In the genomic region with DNA sequence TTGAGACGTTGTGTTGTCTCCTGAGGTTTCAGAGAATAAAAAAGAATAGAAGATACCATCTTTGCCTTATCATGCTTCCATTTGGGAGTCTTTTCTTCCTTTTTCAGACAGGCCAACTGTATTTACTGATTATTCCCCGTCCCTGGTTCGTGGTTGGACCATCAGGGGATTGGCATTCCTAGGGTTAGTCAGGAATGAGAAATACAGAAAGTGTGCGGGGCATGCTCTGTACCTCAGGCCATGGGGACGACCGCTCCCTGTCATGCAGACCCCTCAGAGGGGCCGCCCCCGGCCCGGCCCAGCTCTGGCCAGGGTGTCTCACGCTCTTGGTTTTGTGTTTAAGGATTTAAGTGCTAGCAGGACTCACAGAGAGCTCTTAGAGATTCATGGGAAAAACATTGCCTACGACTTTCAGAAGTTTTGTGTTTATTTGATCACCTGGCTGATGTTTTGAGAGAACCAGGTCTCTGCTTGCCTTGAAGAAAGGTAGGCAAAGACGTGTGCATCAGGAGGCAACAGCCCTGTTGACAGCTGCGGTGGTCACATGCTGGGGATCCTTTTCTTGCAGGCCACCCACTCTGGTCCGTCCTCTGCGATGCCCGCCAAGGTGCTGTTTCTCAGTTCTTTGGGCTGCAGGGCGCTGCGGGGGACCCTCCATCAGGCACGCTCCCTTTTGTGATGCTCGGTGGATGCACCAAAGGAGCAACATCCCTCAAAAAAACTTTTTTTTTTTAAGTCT, we compare ENCODE assay signal across 34 cellular contexts.
"Had no signal": no experiment of that assay in that cellular context is flagged by ENCODE, and none has a peak within 500 bp of the region (broad histone marks: within the 10 kb centered on the region; RNA-seq: fewer than 3 reads in every experiment).

No MANE protein-coding gene starts in this region.

- H3K9ac ChIP-seq: SK-N-SH had no signal

- H3K36me3 Mint-ChIP-seq: activated naive CD8-positive, alpha-beta T cell treated with anti-CD3 and anti-CD28 coated beads for 36 hours had no signal

- H3K4me2 ChIP-seq: SK-N-SH had no signal

- ATAC-seq: activated CD4-positive, alpha-beta T cell treated with anti-CD3 and anti-CD28 coated beads for 36 hours; activated CD4-positive, CD25-positive, alpha-beta regulatory T cell treated with anti-CD3 and anti-CD28 coated beads, Interleukin-2, amount 50 U/mL, for 24 hours; activated CD8-positive, alpha-beta T cell treated with anti-CD3 and anti-CD28 coated beads, Interleukin-2, amount 10 ng/mL, durations not matched to agents 7 days and 5 days; activated T-cell treated with anti-CD3 and anti-CD28 coated beads, Interleukin-2, amount 50 U/mL, for 72 hours; activated T-helper 17 cell treated with anti-CD3 and anti-CD28 coated beads, Interleukin-2, amount 50 U/mL, for 72 hours; body of pancreas; PC-3 had no signal

- H3K4me3 ChIP-seq: body of pancreas, breast epithelium, Peyer's patch, SJSA1 had no signal

- H3K9me3 Mint-ChIP-seq: activated CD4-positive, alpha-beta T cell treated with anti-CD3 and anti-CD28 coated beads, Interleukin-2, amount 10 ng/mL, durations not matched to agents 7 days and 5 days; activated naive CD8-positive, alpha-beta T cell treated with anti-CD3 and anti-CD28 coated beads for 36 hours; activated T-cell treated with anti-CD3 and anti-CD28 coated beads, Interleukin-2, amount 50 U/mL, for 72 hours; activated T-helper 17 cell treated with anti-CD3 and anti-CD28 coated beads, Interleukin-2, amount 50 U/mL, for 72 hours; T-helper 1 cell treated with Interleukin-12 subunit alpha and Interleukin-12 subunit beta and Interleukin-4 antibody, amounts not matched to agents 30 μg/mL and 1 μg/mL, for 36 hours; T-helper 2 cell treated with Interferon-gamma antibody and Interleukin-4, amounts not matched to agents 5 μg/mL and 100 μg/mL, for 36 hours had no signal

- H3K27ac ChIP-seq: body of pancreas, breast epithelium, Peyer's patch, SJSA1 had no signal

- H3K4me1 ChIP-seq: body of pancreas, breast epithelium, Peyer's patch, SJSA1 had no signal

- FAIRE-seq: TTC549 had no signal

- H3K27ac Mint-ChIP-seq: activated CD4-positive, alpha-beta T cell treated with anti-CD3 and anti-CD28 coated beads for 36 hours; activated CD4-positive, alpha-beta T cell treated with anti-CD3 and anti-CD28 coated beads, Interleukin-2, amount 10 ng/mL, durations not matched to agents 7 days and 5 days; activated CD8-positive, alpha-beta T cell treated with anti-CD3 and anti-CD28 coated beads, Interleukin-2, amount 10 ng/mL, durations not matched to agents 7 days and 5 days; activated naive CD8-positive, alpha-beta T cell treated with anti-CD3 and anti-CD28 coated beads for 36 hours; activated T-cell treated with anti-CD3 and anti-CD28 coated beads, Interleukin-2, amount 50 U/mL, for 72 hours; activated T-helper 17 cell treated with anti-CD3 and anti-CD28 coated beads, Interleukin-2, amount 50 U/mL, for 72 hours; T-helper 1 cell treated with Interleukin-12 subunit alpha and Interleukin-12 subunit beta and Interleukin-4 antibody, amounts not matched to agents 30 μg/mL and 1 μg/mL, for 36 hours; T-helper 2 cell treated with Interferon-gamma antibody and Interleukin-4, amounts not matched to agents 5 μg/mL and 100 μg/mL, for 36 hours had no signal

- H3K4me1 Mint-ChIP-seq: activated CD4-positive, alpha-beta T cell treated with anti-CD3 and anti-CD28 coated beads for 36 hours; activated CD4-positive, alpha-beta T cell treated with anti-CD3 and anti-CD28 coated beads, Interleukin-2, amount 10 ng/mL, durations not matched to agents 7 days and 5 days; activated naive CD8-positive, alpha-beta T cell treated with anti-CD3 and anti-CD28 coated beads for 36 hours; activated T-helper 17 cell treated with anti-CD3 and anti-CD28 coated beads, Interleukin-2, amount 50 U/mL, for 72 hours had no signal

- H3K4me3 Mint-ChIP-seq: activated CD4-positive, alpha-beta T cell treated with anti-CD3 and anti-CD28 coated beads for 36 hours; activated CD4-positive, alpha-beta T cell treated with anti-CD3 and anti-CD28 coated beads, Interleukin-2, amount 10 ng/mL, durations not matched to agents 7 days and 5 days; activated CD8-positive, alpha-beta T cell treated with anti-CD3 and anti-CD28 coated beads, Interleukin-2, amount 10 ng/mL, durations not matched to agents 7 days and 5 days; activated naive CD8-positive, alpha-beta T cell treated with anti-CD3 and anti-CD28 coated beads for 36 hours; activated T-cell treated with anti-CD3 and anti-CD28 coated beads, Interleukin-2, amount 50 U/mL, for 72 hours; activated T-helper 17 cell treated with anti-CD3 and anti-CD28 coated beads, Interleukin-2, amount 50 U/mL, for 72 hours; T-helper 1 cell treated with Interleukin-12 subunit alpha and Interleukin-12 subunit beta and Interleukin-4 antibody, amounts not matched to agents 30 μg/mL and 1 μg/mL, for 36 hours; T-helper 2 cell treated with Interferon-gamma antibody and Interleukin-4, amounts not matched to agents 5 μg/mL and 100 μg/mL, for 36 hours had no signal

- H3K9me3 ChIP-seq: body of pancreas, breast epithelium, Peyer's patch, SJSA1, SK-N-SH had no signal

- DNase-seq: activated CD4-positive, alpha-beta T cell treated with anti-CD3 and anti-CD28 coated beads for 36 hours; activated CD4-positive, alpha-beta T cell treated with anti-CD3 and anti-CD28 coated beads, Interleukin-2, amount 10 ng/mL, durations not matched to agents 7 days and 5 days; activated CD4-positive, alpha-beta T cell treated with anti-CD3 and anti-CD28 coated beads, Interleukin-2, amount 50 U/mL, for 48 hours; activated CD8-positive, alpha-beta memory T cell treated with anti-CD3 and anti-CD28 coated beads, Interleukin-2, amount 50 U/mL, for 48 hours; activated CD8-positive, alpha-beta T cell treated with anti-CD3 and anti-CD28 coated beads, Interleukin-2, amount 10 ng/mL, durations not matched to agents 7 days and 5 days; activated effector memory CD4-positive, alpha-beta T cell treated with anti-CD3 and anti-CD28 coated beads, Interleukin-2, amount 50 U/mL, for 16 hours; activated naive CD4-positive, alpha-beta T cell; activated naive CD4-positive, alpha-beta T cell treated with anti-CD3 and anti-CD28 coated beads, Interleukin-2, amount 50 U/mL, for 16 hours; activated naive CD8-positive, alpha-beta T cell treated with anti-CD3 and anti-CD28 coated beads for 36 hours; activated T-cell treated with anti-CD3 and anti-CD28 coated beads, Interleukin-2, amount 50 U/mL, for 72 hours; amniotic stem cell; body of pancreas; NCI-H1092 treated with DMSO at 0.1 percent for 48 hours; NCI-H1417; NCI-H146; NCI-H187; NCI-H2029 treated with DMSO at 0.1 percent for 48 hours; NCI-H2107; NCI-H2171; NCI-H510A; NCI-H748 treated with DMSO at 0.1 percent for 48 hours; NK-92 treated with Interleukin-12 subunit alpha and Interleukin-12 subunit beta, amount 100 ng/mL, for 24 hours; PC-3; Peyer's patch; RPMI8226; SHP77 treated with DMSO at 0.1 percent for 48 hours; SK-N-SH had no signal

- H3K27me3 ChIP-seq: body of pancreas, breast epithelium, Peyer's patch, SJSA1 had no signal

- H3K27me3 Mint-ChIP-seq: activated CD4-positive, alpha-beta T cell treated with anti-CD3 and anti-CD28 coated beads, Interleukin-2, amount 10 ng/mL, durations not matched to agents 7 days and 5 days; activated naive CD8-positive, alpha-beta T cell treated with anti-CD3 and anti-CD28 coated beads for 36 hours; activated T-helper 17 cell treated with anti-CD3 and anti-CD28 coated beads, Interleukin-2, amount 50 U/mL, for 72 hours had no signal
